In the genomic region with DNA sequence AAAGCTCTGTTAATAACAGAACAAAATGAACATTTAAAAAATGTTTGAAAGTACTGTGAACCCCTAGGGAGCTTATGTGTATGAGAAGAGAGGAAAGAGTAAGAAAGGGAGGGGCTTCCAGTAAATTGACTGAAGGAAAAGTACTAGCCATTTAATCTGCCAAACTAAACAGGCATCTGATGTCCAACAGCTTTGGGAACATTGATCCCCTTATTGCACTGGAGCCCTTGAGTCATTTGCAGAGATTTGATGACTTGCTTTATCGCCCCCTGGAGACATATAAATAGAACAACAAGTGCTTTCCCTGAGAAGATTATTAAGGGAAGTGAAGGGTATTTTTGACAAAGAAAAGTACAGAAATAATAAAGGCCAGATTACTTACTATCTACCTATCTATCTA, we compare ENCODE assay signal across 1 cellular context.
TF ChIP-seq lines count a peak whose summit lies in the region.

No MANE protein-coding gene starts in this region.

TF ChIP-seq in SK-N-SH treated with all-trans-retinoic acid at 6 μM for 48 hours, 23 proteins besides CTCF, POLR2A, EP300 and RAD21 (continued from another document):
- TF ChIP-seq, protein P1, sequence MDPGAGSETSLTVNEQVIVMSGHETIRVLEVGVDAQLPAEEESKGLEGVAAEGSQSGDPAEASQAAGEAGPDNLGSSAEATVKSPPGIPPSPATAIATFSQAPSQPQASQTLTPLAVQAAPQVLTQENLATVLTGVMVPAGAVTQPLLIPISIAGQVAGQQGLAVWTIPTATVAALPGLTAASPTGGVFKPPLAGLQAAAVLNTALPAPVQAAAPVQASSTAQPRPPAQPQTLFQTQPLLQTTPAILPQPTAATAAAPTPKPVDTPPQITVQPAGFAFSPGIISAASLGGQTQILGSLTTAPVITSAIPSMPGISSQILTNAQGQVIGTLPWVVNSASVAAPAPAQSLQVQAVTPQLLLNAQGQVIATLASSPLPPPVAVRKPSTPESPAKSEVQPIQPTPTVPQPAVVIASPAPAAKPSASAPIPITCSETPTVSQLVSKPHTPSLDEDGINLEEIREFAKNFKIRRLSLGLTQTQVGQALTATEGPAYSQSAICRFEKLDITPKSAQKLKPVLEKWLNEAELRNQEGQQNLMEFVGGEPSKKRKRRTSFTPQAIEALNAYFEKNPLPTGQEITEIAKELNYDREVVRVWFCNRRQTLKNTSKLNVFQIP (CRISPR knock-in tag; IDR thresholded peaks at IDR 0.05; ENCODE audit: borderline replicate concordance, low read depth): no peak
